Comparison of ENCODE assay signal across 18 cellular contexts in genomic region chr1:145906954-145907755, GRCh38. TPM values are rescaled to one million over a fixed set of nuclear protein-coding genes. Genes with fewer than 3 reads are reported as not detected.
DNase-seq lines count a peak whose midpoint lies in the region; ATAC-seq and TF ChIP-seq lines count a peak whose summit lies in the region.
"Had no signal": no experiment of that assay in that cellular context is flagged by ENCODE, and none has a peak within 500 bp of the region (broad histone marks: within the 10 kb centered on the region; RNA-seq: fewer than 3 reads in every experiment).

No MANE protein-coding gene starts in this region.

- no peak for DNase-seq in left ventricle myocardium superior
- no peak for DNase-seq in right atrium auricular region (ENCODE audit: low spot score)
- DNase-seq in fibroblast of the conjunctiva (ENCODE audit: low read depth), result peak; percentile 28
- peak; percentile 36 for DNase-seq in ureter (ENCODE audit: low spot score)
- DNase-seq in erythroblast (lab: John Stamatoyannopoulos, UW), result no peak
- DNase-seq in activated naive CD4-positive, alpha-beta T cell treated with anti-CD3 and anti-CD28 coated beads, Interleukin-2, amount 10 ng/mL, durations not matched to agents 7 days and 5 days, result no peak
- DNase-seq: activated CD4-positive, alpha-beta T cell treated with anti-CD3 and anti-CD28 coated beads for 1 hour; Caco-2; cortex of kidney; foreskin melanocyte; KG1; NCI-H146; NCI-H524; Peyer's patch; stimulated activated CD4-positive, alpha-beta T cell treated with anti-CD3 and anti-CD28 coated beads, Interleukin-1b, Interleukin-23, amount 100 ng/mL, for 48 hours; transverse colon had no signal

- no peak for TF ChIP-seq CTCF in right atrium auricular region (IDR thresholded peaks at IDR 0.05)

- H3K27ac ChIP-seq in right atrium auricular region, result peak overlapping the region in 1 of 2 donors; percentile 33
- H3K27ac ChIP-seq: Peyer's patch, transverse colon had no signal

- no peaks in the 10 kb centered on the region for H3K27me3 Mint-ChIP-seq in activated naive CD4-positive, alpha-beta T cell treated with anti-CD3 and anti-CD28 coated beads, Interleukin-2, amount 10 ng/mL, durations not matched to agents 7 days and 5 days
- H3K27me3 Mint-ChIP-seq: activated naive CD8-positive, alpha-beta T cell treated with anti-CD3 and anti-CD28 coated beads, Interleukin-2, amount 10 ng/mL, durations not matched to agents 7 days and 5 days had no signal

- peaks cover 0 to 18% of the 10 kb centered on the region in 2 donors for H3K4me1 ChIP-seq in right atrium auricular region
- H3K4me1 ChIP-seq: Caco-2, Peyer's patch had no signal

- intact Hi-C loops in left ventricle myocardium superior (cut with micrococcal nuclease), result no loop called here

- H3K4me3 ChIP-seq in right atrium auricular region, result no peak overlapping the region
- H3K4me3 ChIP-seq: Peyer's patch, transverse colon had no signal

- peaks cover 20% of the 10 kb centered on the region for H3K36me3 Mint-ChIP-seq in activated naive CD4-positive, alpha-beta T cell treated with anti-CD3 and anti-CD28 coated beads, Interleukin-2, amount 10 ng/mL, durations not matched to agents 7 days and 5 days

- H3K9me3 ChIP-seq in right atrium auricular region, result no peaks in the 10 kb centered on the region
- H3K9me3 ChIP-seq: Caco-2, Peyer's patch, transverse colon had no signal

- no peaks in the 10 kb centered on the region for H3K27me3 ChIP-seq in right atrium auricular region
- H3K27me3 ChIP-seq: Peyer's patch, transverse colon had no signal

- no peak overlapping the region for H3K4me3 Mint-ChIP-seq in activated naive CD4-positive, alpha-beta T cell treated with anti-CD3 and anti-CD28 coated beads, Interleukin-2, amount 10 ng/mL, durations not matched to agents 7 days and 5 days
- H3K4me3 Mint-ChIP-seq: activated naive CD8-positive, alpha-beta T cell treated with anti-CD3 and anti-CD28 coated beads, Interleukin-2, amount 10 ng/mL, durations not matched to agents 7 days and 5 days; T-helper 1 cell treated with Interleukin-12 subunit alpha and Interleukin-12 subunit beta and Interleukin-4 antibody, amounts not matched to agents 30 μg/mL and 1 μg/mL, for 36 hours had no signal

- H3K9me3 Mint-ChIP-seq in activated naive CD4-positive, alpha-beta T cell treated with anti-CD3 and anti-CD28 coated beads, Interleukin-2, amount 10 ng/mL, durations not matched to agents 7 days and 5 days, result no peaks in the 10 kb centered on the region
- H3K9me3 Mint-ChIP-seq: activated naive CD8-positive, alpha-beta T cell treated with anti-CD3 and anti-CD28 coated beads, Interleukin-2, amount 10 ng/mL, durations not matched to agents 7 days and 5 days; T-helper 1 cell treated with Interleukin-12 subunit alpha and Interleukin-12 subunit beta and Interleukin-4 antibody, amounts not matched to agents 30 μg/mL and 1 μg/mL, for 36 hours had no signal

- no peak overlapping the region for H3K27ac Mint-ChIP-seq in activated naive CD4-positive, alpha-beta T cell treated with anti-CD3 and anti-CD28 coated beads, Interleukin-2, amount 10 ng/mL, durations not matched to agents 7 days and 5 days
- H3K27ac Mint-ChIP-seq: activated naive CD8-positive, alpha-beta T cell treated with anti-CD3 and anti-CD28 coated beads, Interleukin-2, amount 10 ng/mL, durations not matched to agents 7 days and 5 days; T-helper 1 cell treated with Interleukin-12 subunit alpha and Interleukin-12 subunit beta and Interleukin-4 antibody, amounts not matched to agents 30 μg/mL and 1 μg/mL, for 36 hours had no signal

- TF ChIP-seq POLR2A in erythroblast (IDR thresholded peaks at IDR 0.05; ENCODE audit: low read length), result no peak

- peak; percentile 49 for ATAC-seq in left ventricle myocardium superior

- peaks cover 17% of the 10 kb centered on the region for H3K36me3 ChIP-seq in right atrium auricular region

- CTCF ChIA-PET in activated naive CD4-positive, alpha-beta T cell treated with anti-CD3 and anti-CD28 coated beads, Interleukin-2, amount 10 ng/mL, durations not matched to agents 7 days and 5 days (lab: Charles Lee), result interaction anchor here (0.8 to 9.7 kb wide), 5 partner anchors 9 to 70 kb away, joined by 3 to 112 read pairs (median 4); partner anchors contain the start of gene NUDT17

- peaks cover 6% of the 10 kb centered on the region for H3K4me1 Mint-ChIP-seq in activated naive CD4-positive, alpha-beta T cell treated with anti-CD3 and anti-CD28 coated beads, Interleukin-2, amount 10 ng/mL, durations not matched to agents 7 days and 5 days

RNA-seq across cellular contexts. Expression of gene ITGA10, which starts 2.7 kb away (rescaled TPM):
- total RNA-seq in left ventricle myocardium superior (0.82 TPM), right atrium auricular region (10 to 100 TPM in 1 of 2 donors, 1 to 10 TPM in 1; 5.4 to 21.6 TPM), ureter (19.2 TPM)

RNA-seq across cellular contexts. Expression of gene PEX11B, which starts 11.4 kb away (rescaled TPM):
- total RNA-seq in left ventricle myocardium superior (23.8 TPM), right atrium auricular region (10 to 100 TPM; 20.1 to 21.2 TPM), ureter (44.2 TPM)

RNA-seq across cellular contexts. Expression of gene RBM8A, which starts 20.1 kb away (rescaled TPM):
- 57.7 TPM for total RNA-seq in left ventricle myocardium superior
- total RNA-seq in right atrium auricular region, result 10 to 100 TPM; 75.2 to 91.1 TPM
- 141 TPM for total RNA-seq in ureter

RNA-seq across cellular contexts. Expression of gene ANKRD35, which starts 21.5 kb away (rescaled TPM):
- total RNA-seq in left ventricle myocardium superior, result 1.1 TPM
- total RNA-seq in right atrium auricular region, result 1 to 10 TPM; 1.8 to 2.4 TPM
- total RNA-seq in ureter, result 4.2 TPM

RNA-seq across cellular contexts. Expression of gene PIAS3, which starts 48.3 kb away (rescaled TPM):
- 13.3 TPM for total RNA-seq in left ventricle myocardium superior
- total RNA-seq in right atrium auricular region, result 10 to 100 TPM; 11.4 to 18.0 TPM
- 70.4 TPM for total RNA-seq in ureter

Comparison
In these comparisons a context has a peak if more than half of its experiments do, and no peak if none do; other contexts are left out.
1. DNase-seq: peak in fibroblast of the conjunctiva (single experiment) and ureter (single experiment); none in left ventricle myocardium superior (single experiment), right atrium auricular region (single experiment), erythroblast (0 of 2) and activated naive CD4-positive, alpha-beta T cell treated with anti-CD3 and anti-CD28 coated beads, Interleukin-2, amount 10 ng/mL, durations not matched to agents 7 days and 5 days (single experiment).